32 cellular contexts compared by ENCODE assay signal in the genomic region with DNA sequence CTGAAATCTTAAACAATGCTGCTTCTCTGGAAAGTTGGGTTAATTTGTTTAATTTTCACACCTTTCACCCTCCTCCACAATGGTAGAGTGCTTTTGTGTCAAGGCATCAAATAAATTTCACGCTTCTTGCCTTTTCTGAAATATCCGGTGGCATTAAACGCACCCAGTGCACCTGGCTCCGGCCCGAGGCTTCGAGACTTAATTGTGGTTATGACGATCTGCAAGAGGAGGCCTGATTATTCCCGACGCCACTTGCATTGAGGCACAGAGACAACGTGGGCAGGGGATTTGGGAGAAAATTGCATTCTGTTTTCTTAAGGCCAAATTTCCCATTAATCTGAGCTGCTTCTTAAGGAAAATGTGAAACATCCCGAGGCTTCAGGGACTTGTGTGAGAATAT.
"Had no signal": no experiment of that assay in that cellular context is flagged by ENCODE, and none has a peak within 500 bp of the region (broad histone marks: within the 10 kb centered on the region; RNA-seq: fewer than 3 reads in every experiment).

No MANE protein-coding gene starts in this region.

- H3K36me3 Mint-ChIP-seq: activated naive CD4-positive, alpha-beta T cell treated with anti-CD3 and anti-CD28 coated beads, Interleukin-2, amount 50 U/mL, for 24 hours; activated naive CD8-positive, alpha-beta T cell treated with anti-CD3 and anti-CD28 coated beads for 36 hours had no signal

- H3K27ac Mint-ChIP-seq: activated B cell treated with CpG ODN at 0.5 μM for 24 hours; activated CD8-positive, alpha-beta T cell treated with anti-CD3 and anti-CD28 coated beads for 36 hours; activated naive CD4-positive, alpha-beta T cell treated with anti-CD3 and anti-CD28 coated beads, Interleukin-2, amount 50 U/mL, for 24 hours; activated naive CD8-positive, alpha-beta T cell treated with anti-CD3 and anti-CD28 coated beads for 36 hours; activated naive CD8-positive, alpha-beta T cell treated with anti-CD3 and anti-CD28 coated beads, Interleukin-2, amount 50 U/mL, for 24 hours; activated T-helper 17 cell treated with anti-CD3 and anti-CD28 coated beads, Interleukin-2, amount 50 U/mL, for 72 hours; dendritic cell treated with granulocyte-macrophage colony-stimulating factor and Interleukin-4, amounts not matched to agents 40 ng/mL and 50 ng/mL, for 4 days; endodermal cell; T-helper 2 cell treated with Interferon-gamma antibody and Interleukin-4, amounts not matched to agents 5 μg/mL and 100 μg/mL, for 36 hours had no signal

- H3K36me3 ChIP-seq: adrenal gland, breast epithelium, cardiac muscle cell, WERI-Rb-1 had no signal

- H3K27me3 ChIP-seq: adrenal gland, body of pancreas, breast epithelium, cardiac muscle cell, dorsolateral prefrontal cortex had no signal

- H3K4me3 ChIP-seq: adrenal gland, body of pancreas, breast epithelium, cardiac muscle cell, coronary artery, dorsolateral prefrontal cortex had no signal

- H3K9me3 Mint-ChIP-seq: activated naive CD4-positive, alpha-beta T cell treated with anti-CD3 and anti-CD28 coated beads, Interleukin-2, amount 50 U/mL, for 24 hours; activated T-cell treated with anti-CD3 and anti-CD28 coated beads, Interleukin-2, amount 50 U/mL, for 4 hours had no signal

- H3K9me3 ChIP-seq: adrenal gland, body of pancreas had no signal

- H3K27ac ChIP-seq: adrenal gland, body of pancreas, breast epithelium, cardiac muscle cell, coronary artery, dorsolateral prefrontal cortex, WERI-Rb-1 had no signal

- H3K4me1 ChIP-seq: adrenal gland, body of pancreas, breast epithelium had no signal

- H3K4me3 Mint-ChIP-seq: activated B cell treated with CpG ODN at 0.5 μM for 24 hours; activated CD8-positive, alpha-beta T cell treated with anti-CD3 and anti-CD28 coated beads for 36 hours; activated naive CD4-positive, alpha-beta T cell treated with anti-CD3 and anti-CD28 coated beads, Interleukin-2, amount 50 U/mL, for 24 hours; activated naive CD8-positive, alpha-beta T cell treated with anti-CD3 and anti-CD28 coated beads for 36 hours; activated naive CD8-positive, alpha-beta T cell treated with anti-CD3 and anti-CD28 coated beads, Interleukin-2, amount 50 U/mL, for 24 hours; activated T-cell treated with anti-CD3 and anti-CD28 coated beads, Interleukin-2, amount 50 U/mL, for 4 hours; activated T-helper 17 cell treated with anti-CD3 and anti-CD28 coated beads, Interleukin-2, amount 50 U/mL, for 72 hours; dendritic cell treated with granulocyte-macrophage colony-stimulating factor and Interleukin-4, amounts not matched to agents 40 ng/mL and 50 ng/mL, for 4 days; endodermal cell; T-helper 2 cell treated with Interferon-gamma antibody and Interleukin-4, amounts not matched to agents 5 μg/mL and 100 μg/mL, for 36 hours had no signal

- DNase-seq: activated B cell treated with CpG ODN at 0.5 μM for 24 hours; activated CD4-positive, alpha-beta T cell treated with anti-CD3 and anti-CD28 coated beads for 48 hours; activated CD4-positive, alpha-beta T cell treated with anti-CD3 and anti-CD28 coated beads, Interleukin-2, amount 50 U/mL, for 1 hour; activated CD4-positive, alpha-beta T cell treated with anti-CD3 and anti-CD28 coated beads, Interleukin-2, amount 50 U/mL, for 48 hours; activated CD8-positive, alpha-beta memory T cell treated with anti-CD3 and anti-CD28 coated beads for 24 hours; activated CD8-positive, alpha-beta T cell treated with anti-CD3 and anti-CD28 coated beads for 36 hours; activated effector memory CD4-positive, alpha-beta T cell treated with Interleukin-2 at 50 U/mL for 16 hours; activated gamma-delta T cell treated with Interleukin-2 at 50 U/mL for 16 hours; activated naive CD4-positive, alpha-beta T cell treated with Interleukin-2 at 50 U/mL for 16 hours; activated naive CD8-positive, alpha-beta T cell treated with anti-CD3 and anti-CD28 coated beads for 36 hours; activated naive CD8-positive, alpha-beta T cell treated with anti-CD3 and anti-CD28 coated beads, Interleukin-2, amount 50 U/mL, for 24 hours; activated T-cell treated with anti-CD3 and anti-CD28 coated beads, Interleukin-2, amount 50 U/mL, for 4 hours; adrenal gland; amygdala; body of pancreas; central memory CD4-positive, alpha-beta T cell; cerebellar nuclear complex; dorsolateral prefrontal cortex; effector memory CD4-positive, alpha-beta T cell; endodermal cell; foreskin fibroblast; head of caudate nucleus; hypothalamus; T1000; WERI-Rb-1 had no signal

- H3K27me3 Mint-ChIP-seq: activated B cell treated with CpG ODN at 0.5 μM for 24 hours; activated CD8-positive, alpha-beta T cell treated with anti-CD3 and anti-CD28 coated beads for 36 hours; activated naive CD8-positive, alpha-beta T cell treated with anti-CD3 and anti-CD28 coated beads for 36 hours; activated naive CD8-positive, alpha-beta T cell treated with anti-CD3 and anti-CD28 coated beads, Interleukin-2, amount 50 U/mL, for 24 hours had no signal

- H3K4me1 Mint-ChIP-seq: activated B cell treated with CpG ODN at 0.5 μM for 24 hours; activated naive CD4-positive, alpha-beta T cell treated with anti-CD3 and anti-CD28 coated beads, Interleukin-2, amount 50 U/mL, for 24 hours; activated naive CD8-positive, alpha-beta T cell treated with anti-CD3 and anti-CD28 coated beads for 36 hours; activated naive CD8-positive, alpha-beta T cell treated with anti-CD3 and anti-CD28 coated beads, Interleukin-2, amount 50 U/mL, for 24 hours had no signal
